In the genomic region with DNA sequence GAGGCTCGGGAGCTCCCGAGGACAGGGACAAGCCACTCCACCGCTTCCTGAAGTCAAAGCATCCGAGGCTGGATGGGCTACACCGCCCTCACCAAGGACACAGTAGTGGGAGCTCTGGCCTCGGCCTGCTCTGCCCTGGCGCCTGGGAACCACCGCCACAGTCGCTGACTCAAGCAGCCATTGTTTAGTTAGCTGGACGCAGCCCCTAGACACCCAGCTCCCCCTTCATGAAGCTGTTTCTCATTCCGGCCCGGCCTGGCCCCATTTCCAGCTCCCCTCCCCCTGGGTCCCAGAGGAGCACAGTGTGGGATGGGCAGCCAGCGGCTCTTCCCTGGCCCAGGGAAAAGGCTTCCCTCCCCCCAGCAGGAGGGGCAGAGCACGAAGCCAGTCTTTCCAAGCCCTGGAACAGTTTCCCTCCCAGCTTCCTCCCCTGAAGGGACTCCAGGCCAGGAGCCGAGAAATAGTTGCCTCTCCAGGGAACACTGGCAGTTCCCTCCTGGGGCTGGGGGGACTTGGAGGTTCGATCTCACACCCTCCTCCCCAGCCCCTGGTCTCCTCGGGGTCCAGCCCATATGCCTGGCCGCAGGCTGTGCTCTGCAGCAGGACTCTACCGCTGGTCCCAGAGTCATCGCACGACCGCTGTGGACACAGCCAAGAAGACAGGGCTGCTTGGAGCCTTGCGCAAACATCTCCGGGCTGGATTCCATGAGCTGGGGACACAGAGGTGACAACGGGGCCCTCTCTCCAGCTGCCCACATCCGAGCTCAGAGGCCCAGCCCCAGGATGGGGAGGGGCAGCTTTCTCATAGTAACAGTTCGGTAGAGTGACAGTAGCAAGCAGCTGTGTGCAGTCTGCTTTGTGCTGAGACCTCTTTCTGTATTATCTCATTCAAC, we compare ENCODE assay signal across 1 cellular context.
A peak's percentile ranks its signal among the peaks of the same experiment; 100 is the strongest.
TF ChIP-seq lines count a peak whose summit lies in the region.

No MANE protein-coding gene starts in this region.

TF ChIP-seq in HepG2, 621 proteins besides CTCF, POLR2A, EP300 and RAD21 (continued from another document and continues in another):
- TF ChIP-seq, protein P1, sequence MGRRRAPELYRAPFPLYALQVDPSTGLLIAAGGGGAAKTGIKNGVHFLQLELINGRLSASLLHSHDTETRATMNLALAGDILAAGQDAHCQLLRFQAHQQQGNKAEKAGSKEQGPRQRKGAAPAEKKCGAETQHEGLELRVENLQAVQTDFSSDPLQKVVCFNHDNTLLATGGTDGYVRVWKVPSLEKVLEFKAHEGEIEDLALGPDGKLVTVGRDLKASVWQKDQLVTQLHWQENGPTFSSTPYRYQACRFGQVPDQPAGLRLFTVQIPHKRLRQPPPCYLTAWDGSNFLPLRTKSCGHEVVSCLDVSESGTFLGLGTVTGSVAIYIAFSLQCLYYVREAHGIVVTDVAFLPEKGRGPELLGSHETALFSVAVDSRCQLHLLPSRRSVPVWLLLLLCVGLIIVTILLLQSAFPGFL (CRISPR knock-in tag; IDR thresholded peaks at IDR 0.05) = no peak
- TF ChIP-seq ZEB1 (IDR thresholded peaks at IDR 0.05; ENCODE audit: insufficient replicate concordance, low read depth) (peak; percentile 72), IKZF1 (IDR thresholded peaks at IDR 0.05) (no peak), SIX4 (CRISPR knock-in tag; IDR thresholded peaks at IDR 0.05) (0 out of 2 replicates have a peak, but pooled peaks have one; percentile 17), MAF1 (CRISPR knock-in tag; IDR thresholded peaks at IDR 0.05; ENCODE audit: borderline replicate concordance) (no peak), CBX5 (CRISPR knock-in tag; IDR thresholded peaks at IDR 0.05; ENCODE audit: borderline replicate concordance) (peak; percentile 91), SAFB2 (CRISPR knock-in tag; IDR thresholded peaks at IDR 0.05; ENCODE audit: borderline replicate concordance, low read depth) (no peak; the same call in 1 of the 2 replicates), ZNF451 (CRISPR knock-in tag; IDR thresholded peaks at IDR 0.05) (0 out of 2 replicates have a peak, but pooled peaks have one; percentile 6), MEIS1 (CRISPR knock-in tag; IDR thresholded peaks at IDR 0.05; ENCODE audit: borderline replicate concordance) (no peak; the same call in 1 of the 2 replicates), MTA3 (CRISPR knock-in tag; IDR thresholded peaks at IDR 0.05) (no peak), GABPA (IDR thresholded peaks at IDR 0.05; ENCODE audit: low read depth, low read length) (no peak), GABPA (CRISPR knock-in tag; IDR thresholded peaks at IDR 0.05; ENCODE audit: low read depth) (no peak), KDM1A (CRISPR knock-in tag; IDR thresholded peaks at IDR 0.05) (peak; percentile 58; the same call in 1 of the 2 replicates), ZBTB1 (CRISPR knock-in tag; IDR thresholded peaks at IDR 0.05; ENCODE audit: borderline replicate concordance) (no peak), ERF (CRISPR knock-in tag; IDR thresholded peaks at IDR 0.05) (peak; percentile 84), CEBPB (IDR thresholded peaks at IDR 0.05; ENCODE audit: borderline replicate concordance, low read depth, low read length) (peak; percentile 93), DPF2 (CRISPR knock-in tag; IDR thresholded peaks at IDR 0.05; ENCODE audit: borderline replicate concordance, low read depth) (peak; percentile 63; the same call in 1 of the 2 replicates), ZNF550 (CRISPR knock-in tag; IDR thresholded peaks at IDR 0.05; ENCODE audit: borderline replicate concordance) (no peak), NFKB2 (CRISPR knock-in tag; IDR thresholded peaks at IDR 0.05; ENCODE audit: borderline replicate concordance) (no peak), HOXA5 (CRISPR knock-in tag; IDR thresholded peaks at IDR 0.05) (no peak), AHR (CRISPR knock-in tag; IDR thresholded peaks at IDR 0.05) (no peak; the same call in 1 of the 2 replicates), TEAD2 (CRISPR knock-in tag; IDR thresholded peaks at IDR 0.05) (no peak), ZNF660 (CRISPR knock-in tag; IDR thresholded peaks at IDR 0.05; ENCODE audit: borderline replicate concordance, low read depth) (no peak), RORA (CRISPR knock-in tag; IDR thresholded peaks at IDR 0.05) (no peak), ZNF124 (CRISPR knock-in tag; IDR thresholded peaks at IDR 0.05) (no peak; the same call in 1 of the 2 replicates), ZNF292 (CRISPR knock-in tag; IDR thresholded peaks at IDR 0.05; ENCODE audit: borderline replicate concordance, low read depth) (peak; percentile 98), ZNF235 (CRISPR knock-in tag; IDR thresholded peaks at IDR 0.05; ENCODE audit: borderline replicate concordance) (no peak), RARG (CRISPR knock-in tag; IDR thresholded peaks at IDR 0.05; ENCODE audit: low read depth) (no peak), HMGA1 (CRISPR knock-in tag; conservative IDR thresholded peaks at IDR 0.05) (no peak), NR2F1 (CRISPR knock-in tag; IDR thresholded peaks at IDR 0.05) (peak in 1 of 2 experiments; percentile 57; a peak in 2 of 4 replicates), ZNF598 (CRISPR knock-in tag; IDR thresholded peaks at IDR 0.05; ENCODE audit: borderline replicate concordance) (0 out of 2 replicates have a peak, but pooled peaks have one; percentile 15), HNF4A (CRISPR knock-in tag; IDR thresholded peaks at IDR 0.05) (peak; percentile 58), ZNF605 (CRISPR knock-in tag; IDR thresholded peaks at IDR 0.05) (peak; percentile 36; the same call in 1 of the 2 replicates), SP1 (IDR thresholded peaks at IDR 0.05) (no peak), SP1 (CRISPR knock-in tag; IDR thresholded peaks at IDR 0.05) (no peak), ZMYM3 (CRISPR knock-in tag; IDR thresholded peaks at IDR 0.05) (peak; percentile 54; the same call in 1 of the 2 replicates)
- TF ChIP-seq, protein P2, sequence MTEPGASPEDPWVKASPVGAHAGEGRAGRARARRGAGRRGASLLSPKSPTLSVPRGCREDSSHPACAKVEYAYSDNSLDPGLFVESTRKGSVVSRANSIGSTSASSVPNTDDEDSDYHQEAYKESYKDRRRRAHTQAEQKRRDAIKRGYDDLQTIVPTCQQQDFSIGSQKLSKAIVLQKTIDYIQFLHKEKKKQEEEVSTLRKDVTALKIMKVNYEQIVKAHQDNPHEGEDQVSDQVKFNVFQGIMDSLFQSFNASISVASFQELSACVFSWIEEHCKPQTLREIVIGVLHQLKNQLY (CRISPR knock-in tag; IDR thresholded peaks at IDR 0.05) = 0 out of 2 replicates have a peak, but pooled peaks have one; percentile 18
- TF ChIP-seq, protein P3, sequence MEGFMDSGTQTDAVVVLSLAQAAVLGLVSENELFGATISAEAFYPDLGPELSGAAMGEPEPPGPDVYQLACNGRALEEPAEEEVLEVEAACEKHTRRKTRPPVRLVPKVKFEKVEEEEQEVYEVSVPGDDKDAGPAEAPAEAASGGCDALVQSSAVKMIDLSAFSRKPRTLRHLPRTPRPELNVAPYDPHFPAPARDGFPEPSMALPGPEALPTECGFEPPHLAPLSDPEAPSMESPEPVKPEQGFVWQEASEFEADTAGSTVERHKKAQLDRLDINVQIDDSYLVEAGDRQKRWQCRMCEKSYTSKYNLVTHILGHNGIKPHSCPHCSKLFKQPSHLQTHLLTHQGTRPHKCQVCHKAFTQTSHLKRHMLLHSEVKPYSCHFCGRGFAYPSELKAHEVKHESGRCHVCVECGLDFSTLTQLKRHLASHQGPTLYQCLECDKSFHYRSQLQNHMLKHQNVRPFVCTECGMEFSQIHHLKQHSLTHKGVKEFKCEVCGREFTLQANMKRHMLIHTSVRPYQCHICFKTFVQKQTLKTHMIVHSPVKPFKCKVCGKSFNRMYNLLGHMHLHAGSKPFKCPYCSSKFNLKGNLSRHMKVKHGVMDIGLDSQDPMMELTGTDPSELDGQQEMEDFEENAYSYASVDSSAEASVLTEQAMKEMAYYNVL (CRISPR knock-in tag; IDR thresholded peaks at IDR 0.05; ENCODE audit: borderline replicate concordance) = peak; percentile 54; the same call in 1 of the 2 replicates
- TF ChIP-seq, protein P4, sequence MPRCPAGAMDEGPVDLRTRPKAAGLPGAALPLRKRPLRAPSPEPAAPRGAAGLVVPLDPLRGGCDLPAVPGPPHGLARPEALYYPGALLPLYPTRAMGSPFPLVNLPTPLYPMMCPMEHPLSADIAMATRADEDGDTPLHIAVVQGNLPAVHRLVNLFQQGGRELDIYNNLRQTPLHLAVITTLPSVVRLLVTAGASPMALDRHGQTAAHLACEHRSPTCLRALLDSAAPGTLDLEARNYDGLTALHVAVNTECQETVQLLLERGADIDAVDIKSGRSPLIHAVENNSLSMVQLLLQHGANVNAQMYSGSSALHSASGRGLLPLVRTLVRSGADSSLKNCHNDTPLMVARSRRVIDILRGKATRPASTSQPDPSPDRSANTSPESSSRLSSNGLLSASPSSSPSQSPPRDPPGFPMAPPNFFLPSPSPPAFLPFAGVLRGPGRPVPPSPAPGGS (CRISPR knock-in tag; IDR thresholded peaks at IDR 0.05) = peak; percentile 75
- TF ChIP-seq, protein P5, sequence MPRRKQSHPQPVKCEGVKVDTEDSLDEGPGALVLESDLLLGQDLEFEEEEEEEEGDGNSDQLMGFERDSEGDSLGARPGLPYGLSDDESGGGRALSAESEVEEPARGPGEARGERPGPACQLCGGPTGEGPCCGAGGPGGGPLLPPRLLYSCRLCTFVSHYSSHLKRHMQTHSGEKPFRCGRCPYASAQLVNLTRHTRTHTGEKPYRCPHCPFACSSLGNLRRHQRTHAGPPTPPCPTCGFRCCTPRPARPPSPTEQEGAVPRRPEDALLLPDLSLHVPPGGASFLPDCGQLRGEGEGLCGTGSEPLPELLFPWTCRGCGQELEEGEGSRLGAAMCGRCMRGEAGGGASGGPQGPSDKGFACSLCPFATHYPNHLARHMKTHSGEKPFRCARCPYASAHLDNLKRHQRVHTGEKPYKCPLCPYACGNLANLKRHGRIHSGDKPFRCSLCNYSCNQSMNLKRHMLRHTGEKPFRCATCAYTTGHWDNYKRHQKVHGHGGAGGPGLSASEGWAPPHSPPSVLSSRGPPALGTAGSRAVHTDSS (CRISPR knock-in tag; conservative IDR thresholded peaks at IDR 0.05) = no peak
- TF ChIP-seq, protein P6, sequence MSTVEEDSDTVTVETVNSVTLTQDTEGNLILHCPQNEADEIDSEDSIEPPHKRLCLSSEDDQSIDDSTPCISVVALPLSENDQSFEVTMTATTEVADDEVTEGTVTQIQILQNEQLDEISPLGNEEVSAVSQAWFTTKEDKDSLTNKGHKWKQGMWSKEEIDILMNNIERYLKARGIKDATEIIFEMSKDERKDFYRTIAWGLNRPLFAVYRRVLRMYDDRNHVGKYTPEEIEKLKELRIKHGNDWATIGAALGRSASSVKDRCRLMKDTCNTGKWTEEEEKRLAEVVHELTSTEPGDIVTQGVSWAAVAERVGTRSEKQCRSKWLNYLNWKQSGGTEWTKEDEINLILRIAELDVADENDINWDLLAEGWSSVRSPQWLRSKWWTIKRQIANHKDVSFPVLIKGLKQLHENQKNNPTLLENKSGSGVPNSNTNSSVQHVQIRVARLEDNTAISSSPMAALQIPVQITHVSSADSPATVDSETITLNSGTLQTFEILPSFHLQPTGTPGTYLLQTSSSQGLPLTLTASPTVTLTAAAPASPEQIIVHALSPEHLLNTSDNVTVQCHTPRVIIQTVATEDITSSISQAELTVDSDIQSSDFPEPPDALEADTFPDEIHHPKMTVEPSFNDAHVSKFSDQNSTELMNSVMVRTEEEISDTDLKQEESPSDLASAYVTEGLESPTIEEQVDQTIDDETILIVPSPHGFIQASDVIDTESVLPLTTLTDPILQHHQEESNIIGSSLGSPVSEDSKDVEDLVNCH (CRISPR knock-in tag; IDR thresholded peaks at IDR 0.05) = no peak
- TF ChIP-seq, protein P7, sequence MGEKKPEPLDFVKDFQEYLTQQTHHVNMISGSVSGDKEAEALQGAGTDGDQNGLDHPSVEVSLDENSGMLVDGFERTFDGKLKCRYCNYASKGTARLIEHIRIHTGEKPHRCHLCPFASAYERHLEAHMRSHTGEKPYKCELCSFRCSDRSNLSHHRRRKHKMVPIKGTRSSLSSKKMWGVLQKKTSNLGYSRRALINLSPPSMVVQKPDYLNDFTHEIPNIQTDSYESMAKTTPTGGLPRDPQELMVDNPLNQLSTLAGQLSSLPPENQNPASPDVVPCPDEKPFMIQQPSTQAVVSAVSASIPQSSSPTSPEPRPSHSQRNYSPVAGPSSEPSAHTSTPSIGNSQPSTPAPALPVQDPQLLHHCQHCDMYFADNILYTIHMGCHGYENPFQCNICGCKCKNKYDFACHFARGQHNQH (CRISPR knock-in tag; IDR thresholded peaks at IDR 0.05) = peak; percentile 74
- TF ChIP-seq, protein P8, sequence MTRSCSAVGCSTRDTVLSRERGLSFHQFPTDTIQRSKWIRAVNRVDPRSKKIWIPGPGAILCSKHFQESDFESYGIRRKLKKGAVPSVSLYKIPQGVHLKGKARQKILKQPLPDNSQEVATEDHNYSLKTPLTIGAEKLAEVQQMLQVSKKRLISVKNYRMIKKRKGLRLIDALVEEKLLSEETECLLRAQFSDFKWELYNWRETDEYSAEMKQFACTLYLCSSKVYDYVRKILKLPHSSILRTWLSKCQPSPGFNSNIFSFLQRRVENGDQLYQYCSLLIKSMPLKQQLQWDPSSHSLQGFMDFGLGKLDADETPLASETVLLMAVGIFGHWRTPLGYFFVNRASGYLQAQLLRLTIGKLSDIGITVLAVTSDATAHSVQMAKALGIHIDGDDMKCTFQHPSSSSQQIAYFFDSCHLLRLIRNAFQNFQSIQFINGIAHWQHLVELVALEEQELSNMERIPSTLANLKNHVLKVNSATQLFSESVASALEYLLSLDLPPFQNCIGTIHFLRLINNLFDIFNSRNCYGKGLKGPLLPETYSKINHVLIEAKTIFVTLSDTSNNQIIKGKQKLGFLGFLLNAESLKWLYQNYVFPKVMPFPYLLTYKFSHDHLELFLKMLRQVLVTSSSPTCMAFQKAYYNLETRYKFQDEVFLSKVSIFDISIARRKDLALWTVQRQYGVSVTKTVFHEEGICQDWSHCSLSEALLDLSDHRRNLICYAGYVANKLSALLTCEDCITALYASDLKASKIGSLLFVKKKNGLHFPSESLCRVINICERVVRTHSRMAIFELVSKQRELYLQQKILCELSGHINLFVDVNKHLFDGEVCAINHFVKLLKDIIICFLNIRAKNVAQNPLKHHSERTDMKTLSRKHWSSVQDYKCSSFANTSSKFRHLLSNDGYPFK (CRISPR knock-in tag; IDR thresholded peaks at IDR 0.05; ENCODE audit: borderline replicate concordance) = no peak; the same call in 1 of the 2 replicates
- TF ChIP-seq, protein P9, sequence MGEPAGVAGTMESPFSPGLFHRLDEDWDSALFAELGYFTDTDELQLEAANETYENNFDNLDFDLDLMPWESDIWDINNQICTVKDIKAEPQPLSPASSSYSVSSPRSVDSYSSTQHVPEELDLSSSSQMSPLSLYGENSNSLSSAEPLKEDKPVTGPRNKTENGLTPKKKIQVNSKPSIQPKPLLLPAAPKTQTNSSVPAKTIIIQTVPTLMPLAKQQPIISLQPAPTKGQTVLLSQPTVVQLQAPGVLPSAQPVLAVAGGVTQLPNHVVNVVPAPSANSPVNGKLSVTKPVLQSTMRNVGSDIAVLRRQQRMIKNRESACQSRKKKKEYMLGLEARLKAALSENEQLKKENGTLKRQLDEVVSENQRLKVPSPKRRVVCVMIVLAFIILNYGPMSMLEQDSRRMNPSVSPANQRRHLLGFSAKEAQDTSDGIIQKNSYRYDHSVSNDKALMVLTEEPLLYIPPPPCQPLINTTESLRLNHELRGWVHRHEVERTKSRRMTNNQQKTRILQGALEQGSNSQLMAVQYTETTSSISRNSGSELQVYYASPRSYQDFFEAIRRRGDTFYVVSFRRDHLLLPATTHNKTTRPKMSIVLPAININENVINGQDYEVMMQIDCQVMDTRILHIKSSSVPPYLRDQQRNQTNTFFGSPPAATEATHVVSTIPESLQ (CRISPR knock-in tag; conservative IDR thresholded peaks at IDR 0.05) = no peak; the same call in 1 of the 2 replicates
